In the genomic region with DNA sequence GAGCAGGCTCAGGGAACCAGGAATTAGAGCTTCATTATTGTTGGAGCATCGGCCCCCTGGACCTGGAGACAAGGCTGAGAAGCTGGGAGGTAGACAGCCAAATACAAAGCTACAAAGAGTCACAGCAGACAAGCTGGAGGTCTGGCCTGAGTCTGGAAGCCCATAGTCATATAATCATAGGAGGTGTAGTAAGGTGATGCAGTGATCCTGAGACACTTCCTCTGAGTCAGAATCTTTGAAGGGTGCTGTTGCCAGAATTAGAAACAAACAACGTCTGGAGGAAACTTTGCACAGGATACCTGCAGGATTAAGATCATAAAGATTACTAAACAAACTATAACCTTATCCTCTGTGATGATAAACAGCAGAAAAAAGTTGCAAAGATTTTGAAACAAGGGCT, we compare ENCODE assay signal across 29 cellular contexts.
"Had no signal": no experiment of that assay in that cellular context is flagged by ENCODE, and none has a peak within 500 bp of the region (broad histone marks: within the 10 kb centered on the region; RNA-seq: fewer than 3 reads in every experiment).

No MANE protein-coding gene starts in this region.

- H3K36me3 ChIP-seq: adrenal gland, heart right ventricle, left lung, lower lobe of right lung, sigmoid colon, stomach, thyroid gland, upper lobe of left lung had no signal

- H3K27me3 ChIP-seq: adrenal gland, body of pancreas, heart right ventricle, left lung, sigmoid colon, stomach, thyroid gland, upper lobe of left lung had no signal

- H3K27me3 Mint-ChIP-seq: activated CD4-positive, alpha-beta T cell treated with anti-CD3 and anti-CD28 coated beads for 36 hours; activated naive CD8-positive, alpha-beta T cell treated with anti-CD3 and anti-CD28 coated beads for 36 hours; natural killer cell treated with Interleukin-12 subunit alpha and Interleukin-12 subunit beta and Interleukin-15 and Interleukin-18, amount 100 ng/mL, for 72 hours; stimulated activated memory B cell treated with anti-CD40 and anti-IgM and Interleukin-4, amounts not matched to agents 10 μg/mL and 1 μg/mL and 100 μg/mL, for 72 hours had no signal

- H3K36me3 Mint-ChIP-seq: stimulated activated memory B cell treated with anti-CD40 and anti-IgM and Interleukin-4, amounts not matched to agents 10 μg/mL and 1 μg/mL and 100 μg/mL, for 72 hours had no signal

- H3K9me3 ChIP-seq: body of pancreas, left lung, lower lobe of right lung, mucosa of descending colon, sigmoid colon, stomach, thyroid gland, upper lobe of left lung had no signal

- H3K4me3 Mint-ChIP-seq: activated CD4-positive, alpha-beta T cell treated with anti-CD3 and anti-CD28 coated beads for 36 hours; activated naive CD4-positive, alpha-beta T cell treated with anti-CD3 and anti-CD28 coated beads for 36 hours; activated naive CD8-positive, alpha-beta T cell treated with anti-CD3 and anti-CD28 coated beads for 36 hours; natural killer cell treated with Interleukin-12 subunit alpha and Interleukin-12 subunit beta and Interleukin-15 and Interleukin-18, amount 100 ng/mL, for 72 hours; stimulated activated memory B cell treated with anti-CD40 and anti-IgM and Interleukin-4, amounts not matched to agents 10 μg/mL and 1 μg/mL and 100 μg/mL, for 72 hours; T-helper 2 cell treated with Interferon-gamma antibody and Interleukin-4, amounts not matched to agents 5 μg/mL and 100 μg/mL, for 36 hours had no signal

- H3K4me1 Mint-ChIP-seq: activated CD4-positive, alpha-beta T cell treated with anti-CD3 and anti-CD28 coated beads for 36 hours; activated naive CD8-positive, alpha-beta T cell treated with anti-CD3 and anti-CD28 coated beads for 36 hours; stimulated activated memory B cell treated with anti-CD40 and anti-IgM and Interleukin-4, amounts not matched to agents 10 μg/mL and 1 μg/mL and 100 μg/mL, for 72 hours had no signal

- H3K27ac ChIP-seq: adrenal gland, body of pancreas, coronary artery, dorsolateral prefrontal cortex, heart right ventricle, left lung, lower lobe of right lung, sigmoid colon, stomach, thyroid gland, upper lobe of left lung had no signal

- H3K4me1 ChIP-seq: adrenal gland, body of pancreas, heart right ventricle, left lung, lower lobe of right lung, sigmoid colon, stomach, thyroid gland, upper lobe of left lung had no signal

- DNase-seq: activated CD4-positive, alpha-beta T cell treated with anti-CD3 and anti-CD28 coated beads for 36 hours; activated CD4-positive, alpha-beta T cell treated with anti-CD3 and anti-CD28 coated beads, Interleukin-2, amount 50 U/mL, for 4 hours; activated CD4-positive, CD25-positive, alpha-beta regulatory T cell; activated effector memory CD4-positive, alpha-beta T cell treated with anti-CD3 and anti-CD28 coated beads, Interleukin-2, amount 50 U/mL, for 16 hours; activated naive CD4-positive, alpha-beta T cell treated with anti-CD3 and anti-CD28 coated beads for 36 hours; activated naive CD8-positive, alpha-beta T cell treated with anti-CD3 and anti-CD28 coated beads for 36 hours; adrenal gland; aorta; body of pancreas; dorsolateral prefrontal cortex; effector memory CD4-positive, alpha-beta T cell; heart right ventricle; kidney glomerular epithelial cell; left lung; lower lobe of right lung; mesendoderm; mucosa of descending colon; posterior cingulate gyrus; sigmoid colon; small intestine; stimulated activated CD4-positive, alpha-beta T cell treated with anti-CD3 and anti-CD28 coated beads, Interleukin-4, amount 100 ng/mL, for 24 hours; stomach; T-helper 1 cell; thyroid gland; upper lobe of left lung had no signal

- H3K4me3 ChIP-seq: adrenal gland, body of pancreas, coronary artery, dorsolateral prefrontal cortex, heart right ventricle, left lung, lower lobe of right lung, mucosa of descending colon, sigmoid colon, stomach, thyroid gland, upper lobe of left lung had no signal

- H3K27ac Mint-ChIP-seq: activated CD4-positive, alpha-beta T cell treated with anti-CD3 and anti-CD28 coated beads for 36 hours; activated naive CD4-positive, alpha-beta T cell treated with anti-CD3 and anti-CD28 coated beads for 36 hours; activated naive CD8-positive, alpha-beta T cell treated with anti-CD3 and anti-CD28 coated beads for 36 hours; natural killer cell treated with Interleukin-12 subunit alpha and Interleukin-12 subunit beta and Interleukin-15 and Interleukin-18, amount 100 ng/mL, for 72 hours; stimulated activated memory B cell treated with anti-CD40 and anti-IgM and Interleukin-4, amounts not matched to agents 10 μg/mL and 1 μg/mL and 100 μg/mL, for 72 hours; T-helper 2 cell treated with Interferon-gamma antibody and Interleukin-4, amounts not matched to agents 5 μg/mL and 100 μg/mL, for 36 hours had no signal
